In the genomic region with DNA sequence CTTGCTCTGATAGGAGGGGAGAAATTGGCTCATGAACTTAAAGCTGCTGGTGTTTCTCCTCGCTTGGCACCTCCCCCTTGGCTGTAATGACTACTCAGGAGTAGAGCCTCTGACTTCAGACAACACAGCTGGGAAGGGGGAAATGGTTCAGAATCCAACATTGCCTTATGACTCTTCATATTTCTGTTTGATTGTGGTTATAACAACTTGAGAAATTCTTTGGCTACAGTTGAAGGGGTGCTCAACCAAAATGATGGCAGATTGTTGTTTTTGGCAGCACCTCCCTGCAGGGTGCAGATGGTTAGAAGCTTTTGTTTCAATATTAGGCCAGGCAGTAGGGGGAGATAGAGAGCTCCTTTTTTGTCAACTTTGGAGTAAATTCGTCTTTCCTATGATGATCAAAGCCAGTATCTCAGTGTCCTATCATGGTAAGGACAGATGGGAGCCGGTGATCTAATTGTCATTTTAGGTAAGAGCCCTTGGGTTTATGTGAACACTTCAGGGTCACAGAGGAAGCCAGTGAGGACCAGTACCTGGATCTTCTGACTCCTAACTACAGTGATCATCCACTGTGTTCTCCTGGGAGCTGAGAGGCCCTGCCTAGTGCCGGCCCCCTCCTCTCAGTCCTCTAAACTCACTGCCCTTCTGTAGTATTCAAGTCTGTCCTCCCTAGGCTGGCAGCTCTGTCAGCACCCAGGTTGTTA, we compare ENCODE assay signal across 8 cellular contexts. TPM values are rescaled to one million over a fixed set of nuclear protein-coding genes. Genes with fewer than 3 reads are reported as not detected.
DNase-seq lines count a peak whose midpoint lies in the region; ATAC-seq, FAIRE-seq and TF ChIP-seq lines count a peak whose summit lies in the region.

No MANE protein-coding gene starts in this region.

- peak; percentile 74 for FAIRE-seq in GM18507 (lab: Jason Lieb, UNC)

- intact Hi-C loops in activated T-helper 1 cell treated with anti-CD3 and anti-CD28 coated beads, Interleukin-12 subunit alpha, Interleukin-12 subunit beta, Interleukin-2, Interleukin-4 antibody, amounts not matched to agents 30 ng/mL and 10 ng/mL and 1 ng/mL, durations not matched to agents 14 hours and 24 hours and 36 hours (cut with micrococcal nuclease) = loop anchor here (1.0 kb wide), 2 partner anchors 92 to 148 kb away; partner anchors contain the start of gene TGM2

- TF ChIP-seq CTCF in BJ (IDR thresholded peaks at IDR 0.05; ENCODE audit: insufficient read depth, low read depth, low read length) (peak; percentile 76), glutamatergic neuron (IDR thresholded peaks at IDR 0.05; ENCODE audit: partially characterized antibody, unreplicated experiment) (peak; percentile 74)

- ATAC-seq in GM21717 (IDR thresholded peaks at IDR 0.05; ENCODE audit: unreplicated experiment) (no peak), HG02973 (IDR thresholded peaks at IDR 0.05; ENCODE audit: unreplicated experiment) (no peak)

- no peaks in the 10 kb centered on the region for H3K9me3 Mint-ChIP-seq in activated T-helper 1 cell treated with anti-CD3 and anti-CD28 coated beads, Interleukin-12 subunit alpha, Interleukin-12 subunit beta, Interleukin-2, Interleukin-4 antibody, amounts not matched to agents 30 ng/mL and 10 ng/mL and 1 ng/mL, durations not matched to agents 14 hours and 24 hours and 36 hours
- peaks cover 3% of the 10 kb centered on the region for H3K9me3 Mint-ChIP-seq in glutamatergic neuron (ENCODE audit: unreplicated experiment)

- peak overlapping the region; percentile 49 for H3K27ac Mint-ChIP-seq in activated T-helper 1 cell treated with anti-CD3 and anti-CD28 coated beads, Interleukin-12 subunit alpha, Interleukin-12 subunit beta, Interleukin-2, Interleukin-4 antibody, amounts not matched to agents 30 ng/mL and 10 ng/mL and 1 ng/mL, durations not matched to agents 14 hours and 24 hours and 36 hours
- peak overlapping the region; percentile 40 for H3K27ac Mint-ChIP-seq in glutamatergic neuron (ENCODE audit: unreplicated experiment)

- no peaks in the 10 kb centered on the region for H3K27me3 Mint-ChIP-seq in activated T-helper 1 cell treated with anti-CD3 and anti-CD28 coated beads, Interleukin-12 subunit alpha, Interleukin-12 subunit beta, Interleukin-2, Interleukin-4 antibody, amounts not matched to agents 30 ng/mL and 10 ng/mL and 1 ng/mL, durations not matched to agents 14 hours and 24 hours and 36 hours (ENCODE audit: insufficient read depth)
- H3K27me3 Mint-ChIP-seq in glutamatergic neuron (ENCODE audit: unreplicated experiment) = peaks cover 5% of the 10 kb centered on the region

- H3K36me3 ChIP-seq in BJ (ENCODE audit: control insufficient read depth, insufficient read depth, low read length) = peaks cover 5% of the 10 kb centered on the region

- peaks cover 42% of the 10 kb centered on the region for H3K36me3 Mint-ChIP-seq in activated T-helper 1 cell treated with anti-CD3 and anti-CD28 coated beads, Interleukin-12 subunit alpha, Interleukin-12 subunit beta, Interleukin-2, Interleukin-4 antibody, amounts not matched to agents 30 ng/mL and 10 ng/mL and 1 ng/mL, durations not matched to agents 14 hours and 24 hours and 36 hours (ENCODE audit: low read depth)
- peaks cover 15% of the 10 kb centered on the region for H3K36me3 Mint-ChIP-seq in glutamatergic neuron (ENCODE audit: unreplicated experiment)

- no peaks in the 10 kb centered on the region for H3K27me3 ChIP-seq in BJ (ENCODE audit: control insufficient read depth, insufficient read depth, low read length)

- DNase-seq in BJ (ENCODE audit: low read depth) (peak; percentile 77), GM18507 (ENCODE audit: extremely low spot score, insufficient read length, low read depth) (no peak), NCI-H2171 (lab: John Stamatoyannopoulos, UW) (peak; percentile 18), glutamatergic neuron (no peak), pons (ENCODE audit: low spot score) (peak; percentile 58)
- peak; percentile 31 for DNase-seq in activated T-helper 1 cell treated with anti-CD3 and anti-CD28 coated beads, Interleukin-12 subunit alpha, Interleukin-12 subunit beta, Interleukin-2, Interleukin-4 antibody, amounts not matched to agents 30 ng/mL and 10 ng/mL and 1 ng/mL, durations not matched to agents 14 hours and 24 hours and 36 hours (ENCODE audit: low spot score)

- peaks cover 7% of the 10 kb centered on the region for H3K4me1 Mint-ChIP-seq in activated T-helper 1 cell treated with anti-CD3 and anti-CD28 coated beads, Interleukin-12 subunit alpha, Interleukin-12 subunit beta, Interleukin-2, Interleukin-4 antibody, amounts not matched to agents 30 ng/mL and 10 ng/mL and 1 ng/mL, durations not matched to agents 14 hours and 24 hours and 36 hours (ENCODE audit: low read depth)
- peaks cover 16% of the 10 kb centered on the region for H3K4me1 Mint-ChIP-seq in glutamatergic neuron (ENCODE audit: low read depth, unreplicated experiment)

- no peak overlapping the region for H3K4me3 Mint-ChIP-seq in activated T-helper 1 cell treated with anti-CD3 and anti-CD28 coated beads, Interleukin-12 subunit alpha, Interleukin-12 subunit beta, Interleukin-2, Interleukin-4 antibody, amounts not matched to agents 30 ng/mL and 10 ng/mL and 1 ng/mL, durations not matched to agents 14 hours and 24 hours and 36 hours
- H3K4me3 Mint-ChIP-seq in glutamatergic neuron (ENCODE audit: unreplicated experiment) = no peak overlapping the region

- CTCF ChIA-PET in BJ (lab: Yijun Ruan, JAX) = interaction anchor here (0.5 to 17.0 kb wide), 35 partner anchors 9 to 509 kb away, joined by 3 to 260 read pairs (median 5); partner anchors contain the start of gene TGM2

- POLR2A ChIA-PET in BJ (lab: Charles Lee) = interaction anchor here (0.6 to 0.8 kb wide), 2 partner anchors 144 to 335 kb away, joined by 3 to 4 read pairs; no protein-coding TSS in a partner anchor

- H3K4me3 ChIP-seq in BJ (ENCODE audit: low read depth, low read length) = no peak overlapping the region

RNA-seq across cellular contexts. Expression of gene RPRD1B, which starts 39.9 kb away (rescaled TPM):
- 19.7 and 21.0 TPM in 2 replicates for polyA plus RNA-seq in BJ (2011; rRNA removed)
- polyA minus RNA-seq in BJ (2011; rRNA and poly(A)+ RNA removed) = 10.2 and 13.6 TPM in 2 replicates
- total RNA-seq in activated T-helper 1 cell treated with anti-CD3 and anti-CD28 coated beads, Interleukin-12 subunit alpha, Interleukin-12 subunit beta, Interleukin-2, Interleukin-4 antibody, amounts not matched to agents 30 ng/mL and 10 ng/mL and 1 ng/mL, durations not matched to agents 14 hours and 24 hours and 36 hours = 48.8 and 49.7 TPM in 2 replicates
- 29.2 TPM for total RNA-seq in glutamatergic neuron (ENCODE audit: unreplicated experiment)

RNA-seq across cellular contexts. Expression of gene TTI1, which starts 40.2 kb away (rescaled TPM):
- 12.0 and 12.7 TPM in 2 replicates for polyA plus RNA-seq in BJ (2011; rRNA removed)
- polyA minus RNA-seq in BJ (2011; rRNA and poly(A)+ RNA removed) = 13.1 and 21.2 TPM in 2 replicates
- total RNA-seq in activated T-helper 1 cell treated with anti-CD3 and anti-CD28 coated beads, Interleukin-12 subunit alpha, Interleukin-12 subunit beta, Interleukin-2, Interleukin-4 antibody, amounts not matched to agents 30 ng/mL and 10 ng/mL and 1 ng/mL, durations not matched to agents 14 hours and 24 hours and 36 hours = 41.7 and 43.1 TPM in 2 replicates
- 22.9 TPM for total RNA-seq in glutamatergic neuron (ENCODE audit: unreplicated experiment)

Comparison
In these comparisons a context has a peak if more than half of its experiments do, and no peak if none do; other contexts are left out.
1. DNase-seq: peak in BJ (single experiment), NCI-H2171 (single experiment), activated T-helper 1 cell treated with anti-CD3 and anti-CD28 coated beads, Interleukin-12 subunit alpha, Interleukin-12 subunit beta, Interleukin-2, Interleukin-4 antibody, amounts not matched to agents 30 ng/mL and 10 ng/mL and 1 ng/mL, durations not matched to agents 14 hours and 24 hours and 36 hours (single experiment) and pons (single experiment); none in GM18507 (single experiment) and glutamatergic neuron (single experiment).